ENCODE assay signal across 8 cellular contexts in the genomic region with DNA sequence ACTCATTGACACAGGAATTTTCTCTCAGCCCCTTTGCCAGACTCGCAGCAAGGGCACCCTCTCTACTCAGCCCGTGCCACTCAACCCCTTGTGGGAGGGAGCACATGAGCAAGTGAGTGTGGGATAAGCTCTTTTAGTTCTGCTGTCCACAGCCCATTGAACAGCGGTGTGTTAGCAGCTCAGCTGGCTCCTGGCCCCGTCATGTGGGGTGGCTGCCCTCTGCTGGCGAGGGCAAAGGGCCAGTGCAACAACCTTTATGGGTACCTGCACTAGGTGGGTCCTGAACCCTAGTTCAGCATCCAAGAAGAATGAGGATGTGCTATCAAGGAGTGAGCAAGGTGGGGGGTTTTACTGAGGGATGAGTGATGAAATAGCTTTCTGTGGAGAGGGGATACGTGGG.
DNase-seq lines count a peak whose midpoint lies in the region; ATAC-seq, FAIRE-seq and TF ChIP-seq lines count a peak whose summit lies in the region.

No MANE protein-coding gene starts in this region.

- no peaks in the 10 kb centered on the region for H3K79me2 ChIP-seq in neural progenitor cell (ENCODE audit: low read depth)

- TF ChIP-seq POLR2A in A549 (IDR thresholded peaks at IDR 0.05; ENCODE audit: low read length), result no peak

- H3K4me2 ChIP-seq in A549 (no peak overlapping the region), neural progenitor cell (no peak overlapping the region)

- no peaks in the 10 kb centered on the region for H3K9me3 Mint-ChIP-seq in neural progenitor cell

- peak; percentile 30 for TF ChIP-seq CTCF in A549 (IDR thresholded peaks at IDR 0.05)
- peak; percentile 53 for TF ChIP-seq CTCF in GM13977 (IDR thresholded peaks at IDR 0.05; ENCODE audit: extremely low read depth, insufficient read depth, missing control alignments)
- peak; percentile 60 for TF ChIP-seq CTCF in brain microvascular endothelial cell (IDR thresholded peaks at IDR 0.05; ENCODE audit: low read depth, low read length, missing control alignments)
- TF ChIP-seq CTCF in neural progenitor cell (IDR thresholded peaks at IDR 0.05), result peak; percentile 56

- H3K9me3 ChIP-seq in A549 (no peaks in the 10 kb centered on the region), neural progenitor cell (ENCODE audit: low read depth) (no peaks in the 10 kb centered on the region)

- DNase-seq in A549 (ENCODE audit: low read depth in 1 of 2, low spot score in 1 of 2), result peak in 1 of 2 experiments; percentile 25
- no peak for DNase-seq in GM13977 (ENCODE audit: low spot score)
- peak; percentile 18 for DNase-seq in RPMI7951 (ENCODE audit: low read depth)
- DNase-seq in brain microvascular endothelial cell, result no peak
- peak; percentile 53 for DNase-seq in neural progenitor cell (ENCODE audit: low spot score)

- H3K27me3 ChIP-seq in brain microvascular endothelial cell (replicated peaks) (no peaks in the 10 kb centered on the region), neural progenitor cell (no peaks in the 10 kb centered on the region)

- WGBS in A549 (ENCODE audit: missing lambda C conversion rate), result 0% methylated on average over 2 of the region's 6 CpGs

- no peaks in the 10 kb centered on the region for H4K20me1 ChIP-seq in neural progenitor cell (ENCODE audit: low read depth)

- no peaks in the 10 kb centered on the region for H3K36me3 Mint-ChIP-seq in neural progenitor cell

- no peaks in the 10 kb centered on the region for H3K4me1 Mint-ChIP-seq in neural progenitor cell

- no peaks in the 10 kb centered on the region for H3F3A ChIP-seq in neural progenitor cell (ENCODE audit: low read depth)

- in situ Hi-C loops in GM13977 (cut with MboI; ENCODE audit: low pct_unique_long_range_greater_than_20kb, low sequenced_read_pairs, unreplicated experiment), result no loop called here
- in situ Hi-C loops in brain microvascular endothelial cell (cut with HindIII; ENCODE audit: low pct_ligation_motif_present, low sequenced_read_pairs), result no loop called here

- H3K36me3 ChIP-seq in brain microvascular endothelial cell (replicated peaks) (no peaks in the 10 kb centered on the region), neural progenitor cell (no peaks in the 10 kb centered on the region)

- ATAC-seq in A549 (peak; percentile 56 to 74; a peak in 5 of 6 replicates), GM18520 (IDR thresholded peaks at IDR 0.05; ENCODE audit: unreplicated experiment) (no peak), GM19397 (IDR thresholded peaks at IDR 0.05; ENCODE audit: unreplicated experiment) (no peak), GM18868 (IDR thresholded peaks at IDR 0.05; ENCODE audit: unreplicated experiment) (no peak)

- no peak overlapping the region for H3K4me3 ChIP-seq in A549
- H3K4me3 ChIP-seq in brain microvascular endothelial cell (ENCODE audit: low read depth, low read length), result no peak overlapping the region
- H3K4me3 ChIP-seq in neural progenitor cell, result no peak overlapping the region

- no peak for TF ChIP-seq EP300 in A549 (IDR thresholded peaks at IDR 0.05)

- FAIRE-seq in A549 (lab: Jason Lieb, UNC), result no peak

- H3K27ac Mint-ChIP-seq in neural progenitor cell, result no peak overlapping the region

- no peak overlapping the region for H2AFZ ChIP-seq in neural progenitor cell (replicated peaks)

- H3K27ac ChIP-seq in A549 (no peak overlapping the region), brain microvascular endothelial cell (no peak overlapping the region), neural progenitor cell (no peak overlapping the region)

- no peak overlapping the region for H3K4me3 Mint-ChIP-seq in neural progenitor cell

- H3K27me3 Mint-ChIP-seq in neural progenitor cell (ENCODE audit: insufficient read depth, low read depth), result no peaks in the 10 kb centered on the region

- H3K9ac ChIP-seq in neural progenitor cell, result no peak overlapping the region

- CTCF ChIA-PET in A549 (lab: Yijun Ruan, JAX), result interaction anchor here (0.9 to 1.1 kb wide), 2 partner anchors 19 to 210 kb away, joined by 3 to 4 read pairs; no protein-coding TSS in a partner anchor

- POLR2A ChIA-PET in A549 (lab: Yijun Ruan, JAX), result no interaction called here

- TF ChIP-seq RAD21 in A549 (conservative IDR thresholded peaks at IDR 0.05 in 1 of 2, IDR thresholded peaks at IDR 0.05 in 1 of 2), result peak; percentile 45 to 54; a peak in 4 of 5 replicates

- H3K4me1 ChIP-seq in A549 (no peaks in the 10 kb centered on the region), neural progenitor cell (no peaks in the 10 kb centered on the region)

TF ChIP-seq in A549, 52 proteins besides CTCF, POLR2A, EP300 and RAD21:
- TF ChIP-seq JUN (IDR thresholded peaks at IDR 0.05) (no peak), HOXB13 (CRISPR knock-in tag; IDR thresholded peaks at IDR 0.05; ENCODE audit: low read depth) (no peak), JUNB (IDR thresholded peaks at IDR 0.05) (no peak), SMC3 (IDR thresholded peaks at IDR 0.05) (peak; percentile 36; the same call in 2 of the 3 replicates), CHD2 (IDR thresholded peaks at IDR 0.05; ENCODE audit: low read length, partially characterized antibody) (no peak)
- TF ChIP-seq, protein P1, sequence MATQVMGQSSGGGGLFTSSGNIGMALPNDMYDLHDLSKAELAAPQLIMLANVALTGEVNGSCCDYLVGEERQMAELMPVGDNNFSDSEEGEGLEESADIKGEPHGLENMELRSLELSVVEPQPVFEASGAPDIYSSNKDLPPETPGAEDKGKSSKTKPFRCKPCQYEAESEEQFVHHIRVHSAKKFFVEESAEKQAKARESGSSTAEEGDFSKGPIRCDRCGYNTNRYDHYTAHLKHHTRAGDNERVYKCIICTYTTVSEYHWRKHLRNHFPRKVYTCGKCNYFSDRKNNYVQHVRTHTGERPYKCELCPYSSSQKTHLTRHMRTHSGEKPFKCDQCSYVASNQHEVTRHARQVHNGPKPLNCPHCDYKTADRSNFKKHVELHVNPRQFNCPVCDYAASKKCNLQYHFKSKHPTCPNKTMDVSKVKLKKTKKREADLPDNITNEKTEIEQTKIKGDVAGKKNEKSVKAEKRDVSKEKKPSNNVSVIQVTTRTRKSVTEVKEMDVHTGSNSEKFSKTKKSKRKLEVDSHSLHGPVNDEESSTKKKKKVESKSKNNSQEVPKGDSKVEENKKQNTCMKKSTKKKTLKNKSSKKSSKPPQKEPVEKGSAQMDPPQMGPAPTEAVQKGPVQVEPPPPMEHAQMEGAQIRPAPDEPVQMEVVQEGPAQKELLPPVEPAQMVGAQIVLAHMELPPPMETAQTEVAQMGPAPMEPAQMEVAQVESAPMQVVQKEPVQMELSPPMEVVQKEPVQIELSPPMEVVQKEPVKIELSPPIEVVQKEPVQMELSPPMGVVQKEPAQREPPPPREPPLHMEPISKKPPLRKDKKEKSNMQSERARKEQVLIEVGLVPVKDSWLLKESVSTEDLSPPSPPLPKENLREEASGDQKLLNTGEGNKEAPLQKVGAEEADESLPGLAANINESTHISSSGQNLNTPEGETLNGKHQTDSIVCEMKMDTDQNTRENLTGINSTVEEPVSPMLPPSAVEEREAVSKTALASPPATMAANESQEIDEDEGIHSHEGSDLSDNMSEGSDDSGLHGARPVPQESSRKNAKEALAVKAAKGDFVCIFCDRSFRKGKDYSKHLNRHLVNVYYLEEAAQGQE (IDR thresholded peaks at IDR 0.05), result no peak

Comparison
In these comparisons a context has a peak if more than half of its experiments do, and no peak if none do; other contexts are left out.
1. ATAC-seq: peak in A549 (2 of 2); none in GM18520 (single experiment), GM19397 (single experiment) and GM18868 (single experiment).
2. DNase-seq: peak in RPMI7951 (single experiment) and neural progenitor cell (single experiment); none in GM13977 (single experiment) and brain microvascular endothelial cell (single experiment).
3. Peak in every context shown above with its lines, with median percentiles within 50 percentile points of each other: CTCF ChIP-seq.